In the genomic region with DNA sequence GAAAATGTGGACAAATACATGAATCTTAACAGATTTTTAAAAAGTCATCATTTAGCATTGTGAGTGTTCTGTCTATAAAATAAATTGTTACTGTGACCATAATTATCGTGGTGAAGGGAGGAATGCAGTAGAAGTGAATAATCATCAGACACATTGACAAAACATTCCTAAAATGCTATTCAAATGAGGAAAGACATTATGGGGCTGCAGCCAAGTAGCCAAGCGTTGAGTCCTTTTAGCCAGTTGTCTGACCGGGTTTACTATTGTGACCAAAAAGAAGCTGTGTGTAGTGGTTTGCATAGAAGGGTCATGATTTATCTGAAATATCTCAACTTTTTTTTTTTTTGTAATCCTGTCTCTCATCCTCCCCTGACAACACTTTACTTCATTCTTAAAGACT, we compare ENCODE assay signal across 10 cellular contexts. TPM values are rescaled to one million over a fixed set of nuclear protein-coding genes. Genes with fewer than 3 reads are reported as not detected.
A peak's percentile ranks its signal among the peaks of the same experiment; 100 is the strongest.
DNase-seq lines count a peak whose midpoint lies in the region; ATAC-seq and TF ChIP-seq lines count a peak whose summit lies in the region.
"Had no signal": no experiment of that assay in that cellular context is flagged by ENCODE, and none has a peak within 500 bp of the region (broad histone marks: within the 10 kb centered on the region; RNA-seq: fewer than 3 reads in every experiment).

No MANE protein-coding gene starts in this region.

- H3K9ac ChIP-seq in SK-N-MC (ENCODE audit: insufficient read length): no peak overlapping the region

- TF ChIP-seq CTCF in foreskin fibroblast (IDR thresholded peaks at IDR 0.05; ENCODE audit: low read depth, low read length) (no peak), osteoblast (IDR thresholded peaks at IDR 0.05; ENCODE audit: extremely low read depth, low read depth, low read length) (no peak)

- no peaks in the 10 kb centered on the region for H3K9me3 ChIP-seq in SK-N-MC (ENCODE audit: low read depth, low read length)
- H3K9me3 ChIP-seq in osteoblast (ENCODE audit: low read depth, low read length): no peaks in the 10 kb centered on the region

- no peak for ATAC-seq in HG02759 (IDR thresholded peaks at IDR 0.05; ENCODE audit: unreplicated experiment)
- ATAC-seq: left colon had no signal

- no peak overlapping the region for H2AFZ ChIP-seq in osteoblast (ENCODE audit: low read length)

- DNase-seq in EH (ENCODE audit: low read depth) (peak; percentile 96), SK-N-MC (ENCODE audit: low read depth, low spot score) (no peak), foreskin fibroblast (peak; percentile 74 to 85), osteoblast (ENCODE audit: insufficient read length, low spot score, missing footprints) (peak; percentile 95), T1000 (lab: John Stamatoyannopoulos, UW) (no peak), SIG-M5 (lab: John Stamatoyannopoulos, UW) (no peak), ecto neural progenitor cell (ENCODE audit: low spot score) (no peak)
- DNase-seq: DND-41, left colon had no signal

- no peaks in the 10 kb centered on the region for H4K20me1 ChIP-seq in osteoblast (ENCODE audit: insufficient read depth, low read length)

- no peaks in the 10 kb centered on the region for H3K27me3 ChIP-seq in osteoblast (ENCODE audit: insufficient read depth, low read length)

- H3K4me2 ChIP-seq in osteoblast (ENCODE audit: insufficient read depth, low read length): peak overlapping the region; percentile 88

- H3K36me3 ChIP-seq in SK-N-MC (ENCODE audit: insufficient read depth, low read length): no peaks in the 10 kb centered on the region
- no peaks in the 10 kb centered on the region for H3K36me3 ChIP-seq in osteoblast (ENCODE audit: insufficient read depth, low read length)

- peaks cover 87% of the 10 kb centered on the region for H3K79me2 ChIP-seq in osteoblast (ENCODE audit: insufficient read depth, low read length)

- peaks cover 27% of the 10 kb centered on the region for H3K4me1 ChIP-seq in osteoblast (ENCODE audit: insufficient read depth, low read length)

- peak overlapping the region; percentile 38 for H3K4me3 ChIP-seq in SK-N-MC
- H3K4me3 ChIP-seq in foreskin fibroblast (ENCODE audit: low read depth in 1 of 2, low read length in 2 of 2): no peak overlapping the region
- H3K4me3 ChIP-seq in osteoblast (ENCODE audit: insufficient read depth, low read length): peak overlapping the region; percentile 58

- H3K27ac ChIP-seq in SK-N-MC (peak overlapping the region; percentile 51), osteoblast (ENCODE audit: low read depth, low read length) (peak overlapping the region; percentile 96)

RNA-seq across cellular contexts. Expression of a gene that starts 19.5 kb away (rescaled TPM):
- total RNA-seq in osteoblast: 33.3 and 35.1 TPM in 2 replicates

Comparison
In these comparisons a context has a peak if more than half of its experiments do, and no peak if none do; other contexts are left out.
1. DNase-seq: peak in EH (single experiment), foreskin fibroblast (2 of 2) and osteoblast (single experiment); none in SK-N-MC (single experiment), T1000 (single experiment), SIG-M5 (single experiment) and ecto neural progenitor cell (single experiment).
2. H3K4me3 ChIP-seq: peak in SK-N-MC (single experiment) and osteoblast (single experiment); none in foreskin fibroblast (0 of 2).